Comparison of ENCODE assay signal across 21 cellular contexts in the genomic region with DNA sequence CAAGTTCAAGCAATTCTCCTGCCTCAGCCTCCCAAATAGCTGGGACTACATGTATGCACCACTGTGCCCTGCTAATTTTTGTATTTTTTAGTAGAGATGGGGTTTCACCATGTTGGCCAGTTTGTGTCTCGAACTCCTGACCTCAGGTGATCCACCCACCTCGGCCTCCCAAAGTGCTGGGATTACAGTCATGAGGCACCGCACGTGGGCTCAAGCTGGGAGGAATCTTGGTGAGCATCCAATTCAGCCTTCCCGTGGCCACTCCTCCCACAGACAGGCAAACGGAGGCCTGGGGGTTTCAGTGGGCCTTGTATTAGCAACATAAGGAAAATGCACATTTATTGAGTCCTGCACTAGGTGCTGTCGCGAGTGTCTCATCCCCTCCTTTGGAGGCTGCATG. TPM values are rescaled to one million over a fixed set of nuclear protein-coding genes. Genes with fewer than 3 reads are reported as not detected.
"Had no signal": no experiment of that assay in that cellular context is flagged by ENCODE, and none has a peak within 500 bp of the region (broad histone marks: within the 10 kb centered on the region; RNA-seq: fewer than 3 reads in every experiment).

No MANE protein-coding gene starts in this region.

- H3K4me1 Mint-ChIP-seq: immature natural killer cell, memory B cell had no signal

- DNase-seq: activated CD4-positive, alpha-beta memory T cell treated with anti-CD3 and anti-CD28 coated beads for 36 hours; activated CD4-positive, alpha-beta T cell treated with anti-CD3 and anti-CD28 coated beads for 48 hours; activated naive CD4-positive, alpha-beta T cell treated with anti-CD3 and anti-CD28 coated beads for 36 hours; activated T-cell treated with anti-CD3 and anti-CD28 coated beads, Interleukin-2, amount 50 U/mL, for 48 hours; esophagus squamous epithelium; foreskin fibroblast; immature natural killer cell; left ventricle myocardium superior; nephron progenitor cell; pancreas; psoas muscle; right cardiac atrium; stimulated activated CD4-positive, alpha-beta T cell treated with anti-CD3 and anti-CD28 coated beads, Interleukin-1b, Interleukin-23, amount 100 ng/mL, for 48 hours; SW 1271; T-helper 17 cell; trophoblast cell; uterus had no signal

- H3K4me3 ChIP-seq: breast epithelium, coronary artery, esophagus squamous epithelium, pancreas, psoas muscle, uterus had no signal

- H3K4me1 ChIP-seq: breast epithelium, esophagus squamous epithelium, pancreas, psoas muscle, uterus had no signal

- H3K4me3 Mint-ChIP-seq: activated CD4-positive, alpha-beta memory T cell treated with anti-CD3 and anti-CD28 coated beads for 36 hours; activated naive CD4-positive, alpha-beta T cell treated with anti-CD3 and anti-CD28 coated beads for 36 hours; immature natural killer cell; memory B cell; nephron progenitor cell; T-helper 17 cell had no signal

- FAIRE-seq: pancreas had no signal

- H3K27me3 ChIP-seq: breast epithelium, uterus had no signal

- ATAC-seq: pancreas, T-helper 17 cell had no signal

- H3K36me3 ChIP-seq: breast epithelium, esophagus squamous epithelium, pancreas, uterus had no signal

- H3K9me3 Mint-ChIP-seq: activated CD4-positive, alpha-beta memory T cell treated with anti-CD3 and anti-CD28 coated beads for 36 hours; activated naive CD4-positive, alpha-beta T cell treated with anti-CD3 and anti-CD28 coated beads for 36 hours had no signal

- H3K9me3 ChIP-seq: breast epithelium, esophagus squamous epithelium, pancreas, psoas muscle, uterus had no signal

- H3K27ac Mint-ChIP-seq: activated CD4-positive, alpha-beta memory T cell treated with anti-CD3 and anti-CD28 coated beads for 36 hours; activated naive CD4-positive, alpha-beta T cell treated with anti-CD3 and anti-CD28 coated beads for 36 hours; immature natural killer cell; memory B cell; nephron progenitor cell; T-helper 17 cell had no signal

- H3K27ac ChIP-seq: coronary artery, esophagus squamous epithelium, pancreas, psoas muscle, uterus had no signal

RNA-seq across cellular contexts. Expression of a gene that starts 24.5 kb away (rescaled TPM):
- total RNA-seq: activated CD4-positive, alpha-beta memory T cell treated with anti-CD3 and anti-CD28 coated beads for 36 hours; activated naive CD4-positive, alpha-beta T cell treated with anti-CD3 and anti-CD28 coated beads for 36 hours; esophagus squamous epithelium; left ventricle myocardium superior; myocyte had no signal
- polyA plus RNA-seq: immature natural killer cell had no signal
